Comparison of ENCODE assay signal across 1 cellular context in genomic region chr6:52876056-52876787, GRCh38.
TF ChIP-seq lines count a peak whose summit lies in the region.

No MANE protein-coding gene starts in this region.

TF ChIP-seq in GM23338, 12 proteins besides CTCF, POLR2A, EP300 and RAD21 (continued from another document):
- TF ChIP-seq ZNF462 (CRISPR knock-in tag; IDR thresholded peaks at IDR 0.05): no peak
- no peak for TF ChIP-seq JUNB (IDR thresholded peaks at IDR 0.05; ENCODE audit: unreplicated experiment)
